Comparison of ENCODE assay signal across 1 cellular context in the genomic region with DNA sequence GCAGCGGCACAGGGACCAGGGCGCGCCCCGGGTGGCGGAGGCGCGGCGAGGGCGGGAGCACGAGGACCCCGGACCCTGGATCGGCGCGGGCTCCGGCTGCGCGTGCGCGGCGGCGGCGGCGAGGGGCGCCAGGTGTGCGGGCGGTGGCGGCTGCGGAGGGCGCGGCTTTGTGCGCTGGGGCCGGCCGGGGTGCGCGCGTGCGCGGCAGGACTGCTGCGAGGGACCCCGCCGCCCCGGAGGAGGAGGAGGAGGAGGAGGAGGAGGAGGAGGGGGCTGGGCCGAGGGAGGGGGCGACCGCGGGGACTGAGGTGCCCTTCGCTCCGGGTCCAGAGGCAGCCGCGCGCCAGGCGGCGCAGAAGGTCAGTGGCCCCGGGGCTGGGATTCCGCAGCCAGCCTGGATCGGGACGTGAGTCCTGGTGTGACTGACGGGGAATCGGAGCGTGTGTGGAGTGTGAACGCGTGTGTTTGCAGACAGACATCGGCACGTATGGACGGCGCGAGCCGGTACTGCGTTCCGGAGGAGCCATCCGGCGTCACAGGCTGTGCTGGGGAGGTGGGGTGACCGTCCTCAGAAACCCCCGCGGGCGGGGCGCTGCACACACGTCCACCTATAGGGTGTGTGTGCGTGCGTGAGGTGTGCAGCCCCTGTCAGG.
A peak's percentile ranks its signal among the peaks of the same experiment; 100 is the strongest.
TF ChIP-seq lines count a peak whose summit lies in the region.

No MANE protein-coding gene starts in this region.

TF ChIP-seq in WTC11, 78 proteins besides CTCF, POLR2A, EP300 and RAD21 (continued from another document):
- TF ChIP-seq, protein P1, sequence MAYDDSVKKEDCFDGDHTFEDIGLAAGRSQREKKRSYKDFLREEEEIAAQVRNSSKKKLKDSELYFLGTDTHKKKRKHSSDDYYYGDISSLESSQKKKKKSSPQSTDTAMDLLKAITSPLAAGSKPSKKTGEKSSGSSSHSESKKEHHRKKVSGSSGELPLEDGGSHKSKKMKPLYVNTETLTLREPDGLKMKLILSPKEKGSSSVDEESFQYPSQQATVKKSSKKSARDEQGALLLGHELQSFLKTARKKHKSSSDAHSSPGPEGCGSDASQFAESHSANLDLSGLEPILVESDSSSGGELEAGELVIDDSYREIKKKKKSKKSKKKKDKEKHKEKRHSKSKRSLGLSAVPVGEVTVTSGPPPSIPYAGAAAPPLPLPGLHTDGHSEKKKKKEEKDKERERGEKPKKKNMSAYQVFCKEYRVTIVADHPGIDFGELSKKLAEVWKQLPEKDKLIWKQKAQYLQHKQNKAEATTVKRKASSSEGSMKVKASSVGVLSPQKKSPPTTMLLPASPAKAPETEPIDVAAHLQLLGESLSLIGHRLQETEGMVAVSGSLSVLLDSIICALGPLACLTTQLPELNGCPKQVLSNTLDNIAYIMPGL (CRISPR knock-in tag; IDR thresholded peaks at IDR 0.05), result no peak
- no peak for TF ChIP-seq ZNF232 (CRISPR knock-in tag; IDR thresholded peaks at IDR 0.05)
- no peak for TF ChIP-seq NFATC4 (CRISPR knock-in tag; IDR thresholded peaks at IDR 0.05)
- TF ChIP-seq OVOL2 (CRISPR knock-in tag; IDR thresholded peaks at IDR 0.05; ENCODE audit: borderline replicate concordance), result no peak
- TF ChIP-seq, protein P2, sequence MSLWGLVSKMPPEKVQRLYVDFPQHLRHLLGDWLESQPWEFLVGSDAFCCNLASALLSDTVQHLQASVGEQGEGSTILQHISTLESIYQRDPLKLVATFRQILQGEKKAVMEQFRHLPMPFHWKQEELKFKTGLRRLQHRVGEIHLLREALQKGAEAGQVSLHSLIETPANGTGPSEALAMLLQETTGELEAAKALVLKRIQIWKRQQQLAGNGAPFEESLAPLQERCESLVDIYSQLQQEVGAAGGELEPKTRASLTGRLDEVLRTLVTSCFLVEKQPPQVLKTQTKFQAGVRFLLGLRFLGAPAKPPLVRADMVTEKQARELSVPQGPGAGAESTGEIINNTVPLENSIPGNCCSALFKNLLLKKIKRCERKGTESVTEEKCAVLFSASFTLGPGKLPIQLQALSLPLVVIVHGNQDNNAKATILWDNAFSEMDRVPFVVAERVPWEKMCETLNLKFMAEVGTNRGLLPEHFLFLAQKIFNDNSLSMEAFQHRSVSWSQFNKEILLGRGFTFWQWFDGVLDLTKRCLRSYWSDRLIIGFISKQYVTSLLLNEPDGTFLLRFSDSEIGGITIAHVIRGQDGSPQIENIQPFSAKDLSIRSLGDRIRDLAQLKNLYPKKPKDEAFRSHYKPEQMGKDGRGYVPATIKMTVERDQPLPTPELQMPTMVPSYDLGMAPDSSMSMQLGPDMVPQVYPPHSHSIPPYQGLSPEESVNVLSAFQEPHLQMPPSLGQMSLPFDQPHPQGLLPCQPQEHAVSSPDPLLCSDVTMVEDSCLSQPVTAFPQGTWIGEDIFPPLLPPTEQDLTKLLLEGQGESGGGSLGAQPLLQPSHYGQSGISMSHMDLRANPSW (CRISPR knock-in tag; conservative IDR thresholded peaks at IDR 0.05; ENCODE audit: low read depth), result no peak
- no peak for TF ChIP-seq NR2C2 (CRISPR knock-in tag; IDR thresholded peaks at IDR 0.05)
- TF ChIP-seq NR1H2 (CRISPR knock-in tag; IDR thresholded peaks at IDR 0.05), result no peak
- TF ChIP-seq, protein P3, sequence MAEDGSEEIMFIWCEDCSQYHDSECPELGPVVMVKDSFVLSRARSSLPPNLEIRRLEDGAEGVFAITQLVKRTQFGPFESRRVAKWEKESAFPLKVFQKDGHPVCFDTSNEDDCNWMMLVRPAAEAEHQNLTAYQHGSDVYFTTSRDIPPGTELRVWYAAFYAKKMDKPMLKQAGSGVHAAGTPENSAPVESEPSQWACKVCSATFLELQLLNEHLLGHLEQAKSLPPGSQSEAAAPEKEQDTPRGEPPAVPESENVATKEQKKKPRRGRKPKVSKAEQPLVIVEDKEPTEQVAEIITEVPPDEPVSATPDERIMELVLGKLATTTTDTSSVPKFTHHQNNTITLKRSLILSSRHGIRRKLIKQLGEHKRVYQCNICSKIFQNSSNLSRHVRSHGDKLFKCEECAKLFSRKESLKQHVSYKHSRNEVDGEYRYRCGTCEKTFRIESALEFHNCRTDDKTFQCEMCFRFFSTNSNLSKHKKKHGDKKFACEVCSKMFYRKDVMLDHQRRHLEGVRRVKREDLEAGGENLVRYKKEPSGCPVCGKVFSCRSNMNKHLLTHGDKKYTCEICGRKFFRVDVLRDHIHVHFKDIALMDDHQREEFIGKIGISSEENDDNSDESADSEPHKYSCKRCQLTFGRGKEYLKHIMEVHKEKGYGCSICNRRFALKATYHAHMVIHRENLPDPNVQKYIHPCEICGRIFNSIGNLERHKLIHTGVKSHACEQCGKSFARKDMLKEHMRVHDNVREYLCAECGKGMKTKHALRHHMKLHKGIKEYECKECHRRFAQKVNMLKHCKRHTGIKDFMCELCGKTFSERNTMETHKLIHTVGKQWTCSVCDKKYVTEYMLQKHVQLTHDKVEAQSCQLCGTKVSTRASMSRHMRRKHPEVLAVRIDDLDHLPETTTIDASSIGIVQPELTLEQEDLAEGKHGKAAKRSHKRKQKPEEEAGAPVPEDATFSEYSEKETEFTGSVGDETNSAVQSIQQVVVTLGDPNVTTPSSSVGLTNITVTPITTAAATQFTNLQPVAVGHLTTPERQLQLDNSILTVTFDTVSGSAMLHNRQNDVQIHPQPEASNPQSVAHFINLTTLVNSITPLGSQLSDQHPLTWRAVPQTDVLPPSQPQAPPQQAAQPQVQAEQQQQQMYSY (CRISPR knock-in tag; IDR thresholded peaks at IDR 0.05), result no peak
- no peak for TF ChIP-seq HMGA2 (CRISPR knock-in tag; IDR thresholded peaks at IDR 0.05)
- TF ChIP-seq, protein P4, sequence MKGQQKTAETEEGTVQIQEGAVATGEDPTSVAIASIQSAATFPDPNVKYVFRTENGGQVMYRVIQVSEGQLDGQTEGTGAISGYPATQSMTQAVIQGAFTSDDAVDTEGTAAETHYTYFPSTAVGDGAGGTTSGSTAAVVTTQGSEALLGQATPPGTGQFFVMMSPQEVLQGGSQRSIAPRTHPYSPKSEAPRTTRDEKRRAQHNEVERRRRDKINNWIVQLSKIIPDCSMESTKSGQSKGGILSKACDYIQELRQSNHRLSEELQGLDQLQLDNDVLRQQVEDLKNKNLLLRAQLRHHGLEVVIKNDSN (CRISPR knock-in tag; IDR thresholded peaks at IDR 0.05), result no peak
- TF ChIP-seq, protein P5, sequence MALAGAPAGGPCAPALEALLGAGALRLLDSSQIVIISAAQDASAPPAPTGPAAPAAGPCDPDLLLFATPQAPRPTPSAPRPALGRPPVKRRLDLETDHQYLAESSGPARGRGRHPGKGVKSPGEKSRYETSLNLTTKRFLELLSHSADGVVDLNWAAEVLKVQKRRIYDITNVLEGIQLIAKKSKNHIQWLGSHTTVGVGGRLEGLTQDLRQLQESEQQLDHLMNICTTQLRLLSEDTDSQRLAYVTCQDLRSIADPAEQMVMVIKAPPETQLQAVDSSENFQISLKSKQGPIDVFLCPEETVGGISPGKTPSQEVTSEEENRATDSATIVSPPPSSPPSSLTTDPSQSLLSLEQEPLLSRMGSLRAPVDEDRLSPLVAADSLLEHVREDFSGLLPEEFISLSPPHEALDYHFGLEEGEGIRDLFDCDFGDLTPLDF (CRISPR knock-in tag; IDR thresholded peaks at IDR 0.05), result no peak
- TF ChIP-seq, protein P6, sequence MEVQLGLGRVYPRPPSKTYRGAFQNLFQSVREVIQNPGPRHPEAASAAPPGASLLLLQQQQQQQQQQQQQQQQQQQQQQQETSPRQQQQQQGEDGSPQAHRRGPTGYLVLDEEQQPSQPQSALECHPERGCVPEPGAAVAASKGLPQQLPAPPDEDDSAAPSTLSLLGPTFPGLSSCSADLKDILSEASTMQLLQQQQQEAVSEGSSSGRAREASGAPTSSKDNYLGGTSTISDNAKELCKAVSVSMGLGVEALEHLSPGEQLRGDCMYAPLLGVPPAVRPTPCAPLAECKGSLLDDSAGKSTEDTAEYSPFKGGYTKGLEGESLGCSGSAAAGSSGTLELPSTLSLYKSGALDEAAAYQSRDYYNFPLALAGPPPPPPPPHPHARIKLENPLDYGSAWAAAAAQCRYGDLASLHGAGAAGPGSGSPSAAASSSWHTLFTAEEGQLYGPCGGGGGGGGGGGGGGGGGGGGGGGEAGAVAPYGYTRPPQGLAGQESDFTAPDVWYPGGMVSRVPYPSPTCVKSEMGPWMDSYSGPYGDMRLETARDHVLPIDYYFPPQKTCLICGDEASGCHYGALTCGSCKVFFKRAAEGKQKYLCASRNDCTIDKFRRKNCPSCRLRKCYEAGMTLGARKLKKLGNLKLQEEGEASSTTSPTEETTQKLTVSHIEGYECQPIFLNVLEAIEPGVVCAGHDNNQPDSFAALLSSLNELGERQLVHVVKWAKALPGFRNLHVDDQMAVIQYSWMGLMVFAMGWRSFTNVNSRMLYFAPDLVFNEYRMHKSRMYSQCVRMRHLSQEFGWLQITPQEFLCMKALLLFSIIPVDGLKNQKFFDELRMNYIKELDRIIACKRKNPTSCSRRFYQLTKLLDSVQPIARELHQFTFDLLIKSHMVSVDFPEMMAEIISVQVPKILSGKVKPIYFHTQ (CRISPR knock-in tag; IDR thresholded peaks at IDR 0.05), result no peak
- no peak for TF ChIP-seq TEAD1 (CRISPR knock-in tag; IDR thresholded peaks at IDR 0.05)
- 0 out of 2 replicates have a peak, but pooled peaks have one; percentile 35 for TF ChIP-seq ESRRA (CRISPR knock-in tag; IDR thresholded peaks at IDR 0.05; ENCODE audit: borderline replicate concordance)
- TF ChIP-seq, protein P7, sequence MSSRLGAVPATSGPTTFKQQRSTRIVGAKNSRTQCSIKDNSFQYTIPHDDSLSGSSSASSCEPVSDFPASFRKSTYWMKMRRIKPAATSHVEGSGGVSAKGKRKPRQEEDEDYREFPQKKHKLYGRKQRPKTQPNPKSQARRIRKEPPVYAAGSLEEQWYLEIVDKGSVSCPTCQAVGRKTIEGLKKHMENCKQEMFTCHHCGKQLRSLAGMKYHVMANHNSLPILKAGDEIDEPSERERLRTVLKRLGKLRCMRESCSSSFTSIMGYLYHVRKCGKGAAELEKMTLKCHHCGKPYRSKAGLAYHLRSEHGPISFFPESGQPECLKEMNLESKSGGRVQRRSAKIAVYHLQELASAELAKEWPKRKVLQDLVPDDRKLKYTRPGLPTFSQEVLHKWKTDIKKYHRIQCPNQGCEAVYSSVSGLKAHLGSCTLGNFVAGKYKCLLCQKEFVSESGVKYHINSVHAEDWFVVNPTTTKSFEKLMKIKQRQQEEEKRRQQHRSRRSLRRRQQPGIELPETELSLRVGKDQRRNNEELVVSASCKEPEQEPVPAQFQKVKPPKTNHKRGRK (CRISPR knock-in tag; IDR thresholded peaks at IDR 0.05; ENCODE audit: borderline replicate concordance), result no peak
- TF ChIP-seq, protein P8, sequence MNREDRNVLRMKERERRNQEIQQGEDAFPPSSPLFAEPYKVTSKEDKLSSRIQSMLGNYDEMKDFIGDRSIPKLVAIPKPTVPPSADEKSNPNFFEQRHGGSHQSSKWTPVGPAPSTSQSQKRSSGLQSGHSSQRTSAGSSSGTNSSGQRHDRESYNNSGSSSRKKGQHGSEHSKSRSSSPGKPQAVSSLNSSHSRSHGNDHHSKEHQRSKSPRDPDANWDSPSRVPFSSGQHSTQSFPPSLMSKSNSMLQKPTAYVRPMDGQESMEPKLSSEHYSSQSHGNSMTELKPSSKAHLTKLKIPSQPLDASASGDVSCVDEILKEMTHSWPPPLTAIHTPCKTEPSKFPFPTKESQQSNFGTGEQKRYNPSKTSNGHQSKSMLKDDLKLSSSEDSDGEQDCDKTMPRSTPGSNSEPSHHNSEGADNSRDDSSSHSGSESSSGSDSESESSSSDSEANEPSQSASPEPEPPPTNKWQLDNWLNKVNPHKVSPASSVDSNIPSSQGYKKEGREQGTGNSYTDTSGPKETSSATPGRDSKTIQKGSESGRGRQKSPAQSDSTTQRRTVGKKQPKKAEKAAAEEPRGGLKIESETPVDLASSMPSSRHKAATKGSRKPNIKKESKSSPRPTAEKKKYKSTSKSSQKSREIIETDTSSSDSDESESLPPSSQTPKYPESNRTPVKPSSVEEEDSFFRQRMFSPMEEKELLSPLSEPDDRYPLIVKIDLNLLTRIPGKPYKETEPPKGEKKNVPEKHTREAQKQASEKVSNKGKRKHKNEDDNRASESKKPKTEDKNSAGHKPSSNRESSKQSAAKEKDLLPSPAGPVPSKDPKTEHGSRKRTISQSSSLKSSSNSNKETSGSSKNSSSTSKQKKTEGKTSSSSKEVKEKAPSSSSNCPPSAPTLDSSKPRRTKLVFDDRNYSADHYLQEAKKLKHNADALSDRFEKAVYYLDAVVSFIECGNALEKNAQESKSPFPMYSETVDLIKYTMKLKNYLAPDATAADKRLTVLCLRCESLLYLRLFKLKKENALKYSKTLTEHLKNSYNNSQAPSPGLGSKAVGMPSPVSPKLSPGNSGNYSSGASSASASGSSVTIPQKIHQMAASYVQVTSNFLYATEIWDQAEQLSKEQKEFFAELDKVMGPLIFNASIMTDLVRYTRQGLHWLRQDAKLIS (CRISPR knock-in tag; IDR thresholded peaks at IDR 0.05; ENCODE audit: borderline replicate concordance), result no peak
- no peak for TF ChIP-seq ZNF121 (CRISPR knock-in tag; IDR thresholded peaks at IDR 0.05)
- no peak for TF ChIP-seq SP1 (CRISPR knock-in tag; conservative IDR thresholded peaks at IDR 0.05)
- TF ChIP-seq ZNF219 (CRISPR knock-in tag; IDR thresholded peaks at IDR 0.05; ENCODE audit: borderline replicate concordance), result no peak
- TF ChIP-seq RELA (CRISPR knock-in tag; IDR thresholded peaks at IDR 0.05; ENCODE audit: borderline replicate concordance), result no peak; the same call in 1 of the 2 replicates
- TF ChIP-seq ATF1 (CRISPR knock-in tag; IDR thresholded peaks at IDR 0.05), result no peak
- TF ChIP-seq SMAD4 (CRISPR knock-in tag; IDR thresholded peaks at IDR 0.05), result no peak
- TF ChIP-seq, protein P9, sequence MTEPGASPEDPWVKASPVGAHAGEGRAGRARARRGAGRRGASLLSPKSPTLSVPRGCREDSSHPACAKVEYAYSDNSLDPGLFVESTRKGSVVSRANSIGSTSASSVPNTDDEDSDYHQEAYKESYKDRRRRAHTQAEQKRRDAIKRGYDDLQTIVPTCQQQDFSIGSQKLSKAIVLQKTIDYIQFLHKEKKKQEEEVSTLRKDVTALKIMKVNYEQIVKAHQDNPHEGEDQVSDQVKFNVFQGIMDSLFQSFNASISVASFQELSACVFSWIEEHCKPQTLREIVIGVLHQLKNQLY (CRISPR knock-in tag; IDR thresholded peaks at IDR 0.05), result no peak
- no peak for TF ChIP-seq ZBTB21 (CRISPR knock-in tag; IDR thresholded peaks at IDR 0.05; ENCODE audit: borderline replicate concordance)
- TF ChIP-seq CBFB (CRISPR knock-in tag; IDR thresholded peaks at IDR 0.05; ENCODE audit: low read depth), result no peak
- 0 out of 2 replicates have a peak, but pooled peaks have one; percentile 19 for TF ChIP-seq FOXK1 (CRISPR knock-in tag; IDR thresholded peaks at IDR 0.05)
- TF ChIP-seq EMX1 (CRISPR knock-in tag; IDR thresholded peaks at IDR 0.05), result no peak
- TF ChIP-seq, protein P10, sequence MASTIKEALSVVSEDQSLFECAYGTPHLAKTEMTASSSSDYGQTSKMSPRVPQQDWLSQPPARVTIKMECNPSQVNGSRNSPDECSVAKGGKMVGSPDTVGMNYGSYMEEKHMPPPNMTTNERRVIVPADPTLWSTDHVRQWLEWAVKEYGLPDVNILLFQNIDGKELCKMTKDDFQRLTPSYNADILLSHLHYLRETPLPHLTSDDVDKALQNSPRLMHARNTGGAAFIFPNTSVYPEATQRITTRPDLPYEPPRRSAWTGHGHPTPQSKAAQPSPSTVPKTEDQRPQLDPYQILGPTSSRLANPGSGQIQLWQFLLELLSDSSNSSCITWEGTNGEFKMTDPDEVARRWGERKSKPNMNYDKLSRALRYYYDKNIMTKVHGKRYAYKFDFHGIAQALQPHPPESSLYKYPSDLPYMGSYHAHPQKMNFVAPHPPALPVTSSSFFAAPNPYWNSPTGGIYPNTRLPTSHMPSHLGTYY (CRISPR knock-in tag; IDR thresholded peaks at IDR 0.05), result no peak
- peak; percentile 7; the same call in 1 of the 2 replicates for TF ChIP-seq TP53 (CRISPR knock-in tag; IDR thresholded peaks at IDR 0.05)
- TF ChIP-seq ZNF138 (CRISPR knock-in tag; conservative IDR thresholded peaks at IDR 0.05), result 0 out of 2 replicates have a peak, but pooled peaks have one; percentile 29
TF ChIP-seq in WTC11: peak in this region for 5.
